Comparison of ENCODE assay signal across 5 cellular contexts in the genomic region with DNA sequence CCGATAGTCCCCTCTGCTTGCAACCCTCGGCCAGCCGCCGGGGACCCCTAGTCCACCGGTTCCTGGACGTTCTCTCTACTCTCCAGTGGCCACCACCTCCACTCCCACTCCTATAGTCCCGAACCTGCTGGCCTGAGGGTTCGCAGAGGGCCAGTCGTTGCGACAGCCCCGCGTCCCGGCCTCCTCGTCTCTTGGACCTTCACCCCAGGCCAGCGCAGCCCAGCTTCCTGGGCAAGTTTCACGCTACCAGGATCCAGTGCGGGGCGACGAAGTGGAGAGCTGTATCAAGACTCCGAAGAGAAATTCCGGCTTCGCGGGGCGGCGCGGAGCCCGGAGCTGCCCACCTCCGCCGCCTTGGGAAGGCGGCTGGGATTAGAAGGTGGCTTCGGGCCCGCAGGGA. TPM values are rescaled to one million over a fixed set of nuclear protein-coding genes. Genes with fewer than 3 reads are reported as not detected.
"Had no signal": no experiment of that assay in that cellular context is flagged by ENCODE, and none has a peak within 500 bp of the region (broad histone marks: within the 10 kb centered on the region; RNA-seq: fewer than 3 reads in every experiment).

No MANE protein-coding gene starts in this region.

RNA-seq across cellular contexts. Expression of gene FOXD4L6, which starts 5.1 kb away (rescaled TPM):
- total RNA-seq: PC-9, Peyer's patch, Right ventricle myocardium superior, RPMI7951, SJSA1 had no signal
